Comparison of ENCODE assay signal across 8 cellular contexts in genomic region chr11:60970369-60970774, GRCh38. TPM values are rescaled to one million over a fixed set of nuclear protein-coding genes. Genes with fewer than 3 reads are reported as not detected.
DNase-seq lines count a peak whose midpoint lies in the region; ATAC-seq, FAIRE-seq and TF ChIP-seq lines count a peak whose summit lies in the region.

No MANE protein-coding gene starts in this region.

- intact Hi-C loops in CD8-positive, alpha-beta T cell (cut with DNase I, micrococcal nuclease), result loop anchor here (1.0 to 2.0 kb wide), 13 partner anchors 16 to 217 kb away; partner anchors contain the start of genes CD5 (in 1 of the 2) and TMEM109 (in 1 of the 2)
- intact Hi-C loops in spleen (cut with DNase I; ENCODE audit: low total_unique reads), result loop anchor here (2.0 kb wide), 1 partner anchor 160 kb away; no protein-coding TSS in a partner anchor

- no peaks in the 10 kb centered on the region for H3K9me3 ChIP-seq in CD8-positive, alpha-beta T cell (ENCODE audit: low read length)
- no peaks in the 10 kb centered on the region for H3K9me3 ChIP-seq in HEK293 (ENCODE audit: control insufficient read depth, insufficient read depth, low read depth, low read length)
- no peaks in the 10 kb centered on the region for H3K9me3 ChIP-seq in RWPE2 (ENCODE audit: severe bottlenecking)
- no peaks in the 10 kb centered on the region for H3K9me3 ChIP-seq in cardiac muscle cell (ENCODE audit: low read depth)
- H3K9me3 ChIP-seq in spleen, result peaks cover 0 to 8% (median 0%) of the 10 kb centered on the region in 8 donors

- peaks cover 32% of the 10 kb centered on the region for H3K36me3 Mint-ChIP-seq in CD8-positive, alpha-beta T cell

- TF ChIP-seq CTCF in CD8-positive, alpha-beta T cell (IDR thresholded peaks at IDR 0.05), result peak; percentile 92
- TF ChIP-seq CTCF in HEK293 (tag by site-specific recombination; IDR thresholded peaks at IDR 0.05) (peak; percentile 53), RWPE2 (IDR thresholded peaks at IDR 0.05; ENCODE audit: poor library complexity, severe bottlenecking) (peak; percentile 80), cardiac muscle cell (IDR thresholded peaks at IDR 0.05; ENCODE audit: low read depth, low read length) (peak; percentile 92), spleen (IDR thresholded peaks at IDR 0.05 in 8 of 11, conservative IDR thresholded peaks at IDR 0.05 in 3 of 11) (peak; percentile 81 to 94 (median 92))

- no peaks in the 10 kb centered on the region for H3K27me3 Mint-ChIP-seq in CD8-positive, alpha-beta T cell (ENCODE audit: low read depth)

- H3K4me3 Mint-ChIP-seq in CD8-positive, alpha-beta T cell, result peak overlapping the region; percentile 96

- no peaks in the 10 kb centered on the region for H3K9me3 Mint-ChIP-seq in CD8-positive, alpha-beta T cell

- H3K27ac Mint-ChIP-seq in CD8-positive, alpha-beta T cell, result peak overlapping the region; percentile 97

- no peaks in the 10 kb centered on the region for H3K27me3 ChIP-seq in CD8-positive, alpha-beta T cell (ENCODE audit: insufficient read depth, low read length)
- H3K27me3 ChIP-seq in RWPE2 (ENCODE audit: insufficient read depth, poor library complexity, severe bottlenecking), result no peaks in the 10 kb centered on the region
- H3K27me3 ChIP-seq in cardiac muscle cell, result no peaks in the 10 kb centered on the region
- no peaks in the 10 kb centered on the region for H3K27me3 ChIP-seq in spleen (replicated peaks in 1 of 7)

- H3K4me3 ChIP-seq in CD8-positive, alpha-beta T cell (ENCODE audit: low read depth, low read length), result peak overlapping the region; percentile 80
- H3K4me3 ChIP-seq in HEK293 (ENCODE audit: low read depth, low read length) (no peak overlapping the region), RWPE2 (ENCODE audit: severe bottlenecking) (no peak overlapping the region), cardiac muscle cell (no peak overlapping the region), spleen (peak overlapping the region in 1 of 8 donors; percentile 68)

- POLR2A ChIA-PET in CD8-positive, alpha-beta T cell (lab: Charles Lee), result interaction anchor here (0.8 to 3.0 kb wide), 13 partner anchors 9 to 161 kb away, joined by 3 to 18 read pairs (median 4); no protein-coding TSS in a partner anchor
- POLR2A ChIA-PET in HEK293 (lab: Yijun Ruan, JAX), result interaction anchor here (0.7 kb wide), 1 partner anchor 68 kb away, joined by 3 read pairs; no protein-coding TSS in a partner anchor

- DNase-seq in CD8-positive, alpha-beta T cell, result peak; percentile 66 to 88 (median 81)
- DNase-seq in RWPE2 (ENCODE audit: low spot score) (no peak), activated gamma-delta T cell (lab: John Stamatoyannopoulos, UW) (peak; percentile 34), cardiac muscle cell (ENCODE audit: low read depth in 1 of 2, low spot score in 1 of 2) (peak; percentile 56), spleen (peak; percentile 94), urothelium cell line (ENCODE audit: low spot score) (no peak)

- peak; percentile 74 for ATAC-seq in CD8-positive, alpha-beta T cell
- ATAC-seq in RWPE2 (ENCODE audit: low read depth), result peak; percentile 68; the same call in 1 of the 3 replicates
- no peak for ATAC-seq in GM21528 (IDR thresholded peaks at IDR 0.05; ENCODE audit: low FRiP score, unreplicated experiment)

- peak overlapping the region; percentile 90 for H3K27ac ChIP-seq in CD8-positive, alpha-beta T cell (ENCODE audit: low read depth, low read length)
- no peak overlapping the region for H3K27ac ChIP-seq in HEK293 (ENCODE audit: extremely low read depth, low read depth, low read length)
- no peak overlapping the region for H3K27ac ChIP-seq in RWPE2 (ENCODE audit: poor library complexity, severe bottlenecking)
- no peak overlapping the region for H3K27ac ChIP-seq in cardiac muscle cell
- peak overlapping the region in 3 of 8 donors; percentile 77 to 87 (median 80) for H3K27ac ChIP-seq in spleen

- peaks cover 16% of the 10 kb centered on the region for H3K4me1 ChIP-seq in CD8-positive, alpha-beta T cell (ENCODE audit: insufficient read depth, low read length)
- no peaks in the 10 kb centered on the region for H3K4me1 ChIP-seq in HEK293 (ENCODE audit: control insufficient read depth, insufficient read depth, low read length)
- H3K4me1 ChIP-seq in RWPE2 (ENCODE audit: insufficient read depth, poor library complexity, severe bottlenecking), result no peaks in the 10 kb centered on the region
- no peaks in the 10 kb centered on the region for H3K4me1 ChIP-seq in cardiac muscle cell (ENCODE audit: low read depth)
- peaks cover 9 to 33% (median 17%) of the 10 kb centered on the region in 6 donors for H3K4me1 ChIP-seq in spleen

- WGBS in spleen, 5 donors, result 6 to 16% (median 14%) methylated on average over 8 to 9 of the region's 9 CpGs

- TF ChIP-seq POLR2A in spleen (IDR thresholded peaks at IDR 0.05), result no peak

- FAIRE-seq in urothelium cell line (lab: Jason Lieb, UNC), result no peak

- no peaks in the 10 kb centered on the region for H3K36me3 ChIP-seq in CD8-positive, alpha-beta T cell (ENCODE audit: insufficient read depth, low read length)
- H3K36me3 ChIP-seq in HEK293 (ENCODE audit: control insufficient read depth in 2 of 2, insufficient read depth in 1 of 2, low read length in 2 of 2), result no peaks in the 10 kb centered on the region
- H3K36me3 ChIP-seq in RWPE2 (ENCODE audit: low read depth), result no peaks in the 10 kb centered on the region
- no peaks in the 10 kb centered on the region for H3K36me3 ChIP-seq in cardiac muscle cell
- no peaks in the 10 kb centered on the region for H3K36me3 ChIP-seq in spleen

- H3K4me1 Mint-ChIP-seq in CD8-positive, alpha-beta T cell (ENCODE audit: low read depth), result peaks cover 30% of the 10 kb centered on the region

- CTCF ChIA-PET in CD8-positive, alpha-beta T cell (lab: Charles Lee), result interaction anchor here (0.6 to 4.1 kb wide), 49 partner anchors 9 to 220 kb away, joined by 3 to 31 read pairs (median 4); partner anchors contain the start of genes CD5, TMEM109 and VPS37C
- CTCF ChIA-PET in HEK293 (lab: Yijun Ruan, JAX), result interaction anchor here (0.6 to 2.6 kb wide), 22 partner anchors 8 to 217 kb away, joined by 3 to 10 read pairs (median 4); no protein-coding TSS in a partner anchor

TF ChIP-seq in HEK293, 187 proteins besides CTCF, POLR2A, EP300 and RAD21:
- TF ChIP-seq SP7 (tag by site-specific recombination; IDR thresholded peaks at IDR 0.05) (no peak), ZNF2 (tag by site-specific recombination; IDR thresholded peaks at IDR 0.05) (0 out of 2 replicates have a peak, but pooled peaks have one; percentile 23), ZNF654 (tag by site-specific recombination; IDR thresholded peaks at IDR 0.05; ENCODE audit: low read depth) (peak; percentile 28), ZNF138 (tag by site-specific recombination; IDR thresholded peaks at IDR 0.05; ENCODE audit: borderline replicate concordance) (no peak), ZNF221 (tag by site-specific recombination; IDR thresholded peaks at IDR 0.05; ENCODE audit: borderline replicate concordance) (no peak), ZNF324 (tag by site-specific recombination; IDR thresholded peaks at IDR 0.05) (no peak)
TF ChIP-seq in HEK293: peak in this region for 2.

RNA-seq across cellular contexts. Expression of gene CD6, which starts 1.1 kb away (rescaled TPM):
- total RNA-seq in CD8-positive, alpha-beta T cell, result 100 to 1,000 TPM; 765 to 793 TPM
- total RNA-seq in cardiac muscle cell (0.35 and 4.2 TPM in 2 replicates), spleen (10 to 100 TPM; 13.4 to 47.6 (median 31.4) TPM)
- polyA plus RNA-seq in cardiac muscle cell (not detected in 2 replicates), spleen (10 to 100 TPM; 10.9 to 21.8 (median 20.3) TPM)

RNA-seq across cellular contexts. Expression of gene SLC15A3, which starts 18.4 kb away (rescaled TPM):
- 1 to 10 TPM; 6.3 to 9.0 TPM for total RNA-seq in CD8-positive, alpha-beta T cell
- total RNA-seq in cardiac muscle cell, result 2.1 TPM in 1 of 2 replicates, not detected in the other
- polyA plus RNA-seq in cardiac muscle cell, result 0.27 TPM in 1 of 2 replicates, not detected in the other
- total RNA-seq in spleen, result 100 to 1,000 TPM in 4 of 7 donors, 10 to 100 TPM in 3; 62.9 to 133 (median 114) TPM
- 100 to 1,000 TPM in 2 of 3 donors, 10 to 100 TPM in 1; 83.8 to 139 (median 115) TPM for polyA plus RNA-seq in spleen

RNA-seq across cellular contexts. Expression of gene TMEM132A, which starts 46.1 kb away (rescaled TPM):
- total RNA-seq in CD8-positive, alpha-beta T cell, result not detected
- total RNA-seq in cardiac muscle cell, result 154 and 188 TPM in 2 replicates
- polyA plus RNA-seq in cardiac muscle cell, result 143 and 176 TPM in 2 replicates
- 10 to 100 TPM in 4 of 7 donors, 1 to 10 TPM in 3; 5.6 to 15.6 (median 13.0) TPM for total RNA-seq in spleen
- 10 to 100 TPM in 1 of 3 donors, 1 to 10 TPM in 2; 5.7 to 11.4 (median 7.1) TPM for polyA plus RNA-seq in spleen

RNA-seq across cellular contexts. Expression of gene TMEM109, which starts 56.4 kb away (rescaled TPM):
- total RNA-seq in CD8-positive, alpha-beta T cell, result 10 to 100 TPM; 46.7 to 52.2 TPM
- total RNA-seq in cardiac muscle cell, result 56.7 and 66.3 TPM in 2 replicates
- 77.7 and 109 TPM in 2 replicates for polyA plus RNA-seq in cardiac muscle cell
- total RNA-seq in spleen, result 100 to 1,000 TPM in 6 of 7 donors, 10 to 100 TPM in 1; 82.1 to 125 (median 109) TPM
- polyA plus RNA-seq in spleen, result 10 to 100 TPM; 53.6 to 84.7 (median 84.5) TPM

Comparison
In these comparisons a context has a peak if more than half of its experiments do, and no peak if none do; other contexts are left out.
1. DNase-seq: peak in CD8-positive, alpha-beta T cell (7 of 7), activated gamma-delta T cell (single experiment), cardiac muscle cell (2 of 2) and spleen (single experiment); none in RWPE2 (single experiment) and urothelium cell line (single experiment).
2. RNA of gene CD6, which starts 1.1 kb away (total RNA-seq): 765 to 793 TPM in CD8-positive, alpha-beta T cell; 13.4 to 47.6 TPM in spleen and 0.35 to 4.2 TPM in cardiac muscle cell; every median in the first group is over 10 times any median in the second.
3. RNA of gene SLC15A3, which starts 18.4 kb away (total RNA-seq): 62.9 to 133 TPM in spleen; 6.3 to 9.0 TPM in CD8-positive, alpha-beta T cell and 2.1 TPM in cardiac muscle cell; every median in the first group is over 4 times any median in the second.
4. Peak in every context shown above with its lines, with median percentiles within 50 percentile points of each other: CTCF ChIP-seq.